In genomic region chr2:231662028-231662810, GRCh38 we compare ENCODE assay signal across 8 cellular contexts. TPM values are rescaled to one million over a fixed set of nuclear protein-coding genes. Genes with fewer than 3 reads are reported as not detected.
DNase-seq lines count a peak whose midpoint lies in the region; ATAC-seq, FAIRE-seq and TF ChIP-seq lines count a peak whose summit lies in the region.

No MANE protein-coding gene starts in this region.

- intact Hi-C loops in CD8-positive, alpha-beta T cell (cut with DNase I, micrococcal nuclease): loop anchor here (1.0 to 5.0 kb wide), 9 partner anchors 15 to 198 kb away; partner anchors contain the start of genes NCL (in 1 of the 2) and PDE6D (in 1 of the 2)

- peak overlapping the region; percentile 87 for H3K27ac ChIP-seq in CD8-positive, alpha-beta T cell (ENCODE audit: low read depth, low read length)
- H3K27ac ChIP-seq in RWPE2 (ENCODE audit: poor library complexity, severe bottlenecking) (peak overlapping the region; percentile 57), neutrophil (peak overlapping the region; percentile 88)

- H3K27ac Mint-ChIP-seq in CD8-positive, alpha-beta T cell: peak overlapping the region; percentile 97

- H3K27me3 Mint-ChIP-seq in CD8-positive, alpha-beta T cell (ENCODE audit: low read depth): no peaks in the 10 kb centered on the region

- H3K4me1 ChIP-seq in CD8-positive, alpha-beta T cell (ENCODE audit: insufficient read depth, low read length): peaks cover 16% of the 10 kb centered on the region
- H3K4me1 ChIP-seq in RWPE2 (ENCODE audit: insufficient read depth, poor library complexity, severe bottlenecking) (peaks cover 4% of the 10 kb centered on the region), neutrophil (ENCODE audit: control insufficient read depth in 1 of 2, insufficient read depth in 1 of 2, low read depth in 1 of 2, low read length in 1 of 2) (peaks cover 38 to 45% of the 10 kb centered on the region in 2 experiments)

- H3K9me3 ChIP-seq in CD8-positive, alpha-beta T cell (ENCODE audit: low read length): no peaks in the 10 kb centered on the region
- H3K9me3 ChIP-seq in RWPE2 (ENCODE audit: severe bottlenecking): no peaks in the 10 kb centered on the region
- H3K9me3 ChIP-seq in neutrophil: no peaks in the 10 kb centered on the region

- FAIRE-seq in frontal cortex (lab: Jason Lieb, UNC): no peak

- CTCF ChIA-PET in CD8-positive, alpha-beta T cell (lab: Charles Lee): interaction anchor here (0.9 to 7.6 kb wide), 7 partner anchors 12 to 179 kb away, joined by 3 to 70 read pairs (median 3); no protein-coding TSS in a partner anchor

- no peak for TF ChIP-seq CTCF in CD8-positive, alpha-beta T cell (IDR thresholded peaks at IDR 0.05)
- TF ChIP-seq CTCF in RWPE2 (IDR thresholded peaks at IDR 0.05; ENCODE audit: poor library complexity, severe bottlenecking) (no peak), neutrophil (IDR thresholded peaks at IDR 0.05) (peak; percentile 82)

- H3K27me3 ChIP-seq in CD8-positive, alpha-beta T cell (ENCODE audit: insufficient read depth, low read length): no peaks in the 10 kb centered on the region
- no peaks in the 10 kb centered on the region for H3K27me3 ChIP-seq in RWPE2 (ENCODE audit: insufficient read depth, poor library complexity, severe bottlenecking)
- H3K27me3 ChIP-seq in neutrophil: no peaks in the 10 kb centered on the region

- H3K4me3 Mint-ChIP-seq in CD8-positive, alpha-beta T cell: peak overlapping the region; percentile 77

- peak; percentile 94 to 99 (median 95) for DNase-seq in CD8-positive, alpha-beta T cell
- DNase-seq in RWPE2 (ENCODE audit: low spot score) (peak; percentile 86), frontal cortex (ENCODE audit: low spot score in 2 of 2) (peak; percentile 93 to 96), stromal cell of bone marrow (ENCODE audit: low read depth) (peak; percentile 93)
- DNase-seq in activated naive CD4-positive, alpha-beta T cell treated with Interleukin-2 at 50 U/mL for 16 hours: peak; percentile 96

- H3K36me3 Mint-ChIP-seq in CD8-positive, alpha-beta T cell: no peaks in the 10 kb centered on the region

- peaks cover 2% of the 10 kb centered on the region for H3K9me3 Mint-ChIP-seq in CD8-positive, alpha-beta T cell

- H3K36me3 ChIP-seq in CD8-positive, alpha-beta T cell (ENCODE audit: insufficient read depth, low read length): no peaks in the 10 kb centered on the region
- H3K36me3 ChIP-seq in RWPE2 (ENCODE audit: low read depth) (no peaks in the 10 kb centered on the region), neutrophil (no peaks in the 10 kb centered on the region)

- H3K4me3 ChIP-seq in CD8-positive, alpha-beta T cell (ENCODE audit: low read depth, low read length): peak overlapping the region; percentile 82
- H3K4me3 ChIP-seq in RWPE2 (ENCODE audit: severe bottlenecking) (peak overlapping the region; percentile 36), neutrophil (ENCODE audit: low read depth in 1 of 2, low read length in 1 of 2) (peak overlapping the region; percentile 77 to 91)

- H3K4me1 Mint-ChIP-seq in CD8-positive, alpha-beta T cell (ENCODE audit: low read depth): peaks cover 14% of the 10 kb centered on the region

- peak; percentile 91 for ATAC-seq in CD8-positive, alpha-beta T cell
- ATAC-seq in GM19438 (IDR thresholded peaks at IDR 0.05; ENCODE audit: low read depth, unreplicated experiment) (peak; percentile 62), HG03571 (IDR thresholded peaks at IDR 0.05; ENCODE audit: unreplicated experiment) (peak; percentile 62), RWPE2 (ENCODE audit: low read depth) (peak; percentile 83)

- POLR2A ChIA-PET in CD8-positive, alpha-beta T cell (lab: Charles Lee): interaction anchor here (0.7 to 5.4 kb wide), 14 partner anchors 11 to 198 kb away, joined by 3 to 129 read pairs (median 5); partner anchors contain the start of genes NCL and PTMA

RNA-seq across cellular contexts. Expression of gene PTMA, which starts 46.1 kb away (rescaled TPM):
- 1,000 to 10,000 TPM; 1,661 to 1,675 TPM for total RNA-seq in CD8-positive, alpha-beta T cell
- 958 TPM for total RNA-seq in frontal cortex

Comparison
In these comparisons a context has a peak if more than half of its experiments do, and no peak if none do; other contexts are left out.
1. Peak in every context shown above with its lines: DNase-seq, ATAC-seq, H3K4me3 ChIP-seq and H3K27ac ChIP-seq.